In genomic region chr1:61253059-61253735, GRCh38 we compare ENCODE assay signal across 1 cellular context.
A peak's percentile ranks its signal among the peaks of the same experiment; 100 is the strongest.
TF ChIP-seq lines count a peak whose summit lies in the region.

No MANE protein-coding gene starts in this region.

TF ChIP-seq in HepG2, 621 proteins besides CTCF, POLR2A, EP300 and RAD21 (continued from another document and continues in another):
- TF ChIP-seq AKNA (CRISPR knock-in tag; IDR thresholded peaks at IDR 0.05; ENCODE audit: borderline replicate concordance) = no peak
- TF ChIP-seq CAMTA2 (CRISPR knock-in tag; IDR thresholded peaks at IDR 0.05; ENCODE audit: borderline replicate concordance) = no peak
- TF ChIP-seq MXD1 (CRISPR knock-in tag; IDR thresholded peaks at IDR 0.05) = no peak
- TF ChIP-seq ZC3H13 (CRISPR knock-in tag; IDR thresholded peaks at IDR 0.05) = no peak
- no peak for TF ChIP-seq ZNF280B (CRISPR knock-in tag; IDR thresholded peaks at IDR 0.05; ENCODE audit: borderline replicate concordance)
- no peak for TF ChIP-seq ZBED4 (CRISPR knock-in tag; IDR thresholded peaks at IDR 0.05; ENCODE audit: borderline replicate concordance)
- no peak for TF ChIP-seq SIX4 (CRISPR knock-in tag; IDR thresholded peaks at IDR 0.05)
- TF ChIP-seq CREBL2 (CRISPR knock-in tag; IDR thresholded peaks at IDR 0.05; ENCODE audit: borderline replicate concordance) = no peak
- no peak for TF ChIP-seq ZSCAN30 (CRISPR knock-in tag; IDR thresholded peaks at IDR 0.05)
- TF ChIP-seq RAD51 (IDR thresholded peaks at IDR 0.05; ENCODE audit: borderline replicate concordance) = no peak
- TF ChIP-seq RFXANK (CRISPR knock-in tag; IDR thresholded peaks at IDR 0.05) = no peak
- TF ChIP-seq CEBPG (CRISPR knock-in tag; IDR thresholded peaks at IDR 0.05) = peak; percentile 58; the same call in 1 of the 2 replicates
- no peak for TF ChIP-seq ZNF20 (CRISPR knock-in tag; IDR thresholded peaks at IDR 0.05)
- TF ChIP-seq ARID3A (IDR thresholded peaks at IDR 0.05; ENCODE audit: low read depth, low read length) = no peak
- peak; percentile 24; the same call in 1 of the 2 replicates for TF ChIP-seq RXRA (CRISPR knock-in tag; IDR thresholded peaks at IDR 0.05)
- no peak for TF ChIP-seq LBX2 (CRISPR knock-in tag; IDR thresholded peaks at IDR 0.05; ENCODE audit: borderline replicate concordance)
- TF ChIP-seq SOX13 (IDR thresholded peaks at IDR 0.05) = no peak
- peak in 1 of 2 experiments; percentile 27; a peak in 1 of 4 replicates for TF ChIP-seq SOX13 (CRISPR knock-in tag; conservative IDR thresholded peaks at IDR 0.05 in 1 of 2, IDR thresholded peaks at IDR 0.05 in 1 of 2)
- TF ChIP-seq WIZ (CRISPR knock-in tag; IDR thresholded peaks at IDR 0.05) = no peak
- TF ChIP-seq ARNTL (CRISPR knock-in tag; IDR thresholded peaks at IDR 0.05) = no peak
- no peak for TF ChIP-seq ZNF124 (CRISPR knock-in tag; IDR thresholded peaks at IDR 0.05)
- TF ChIP-seq ZNF597 (CRISPR knock-in tag; IDR thresholded peaks at IDR 0.05) = no peak
- no peak for TF ChIP-seq YEATS2 (CRISPR knock-in tag; IDR thresholded peaks at IDR 0.05; ENCODE audit: borderline replicate concordance)
- no peak for TF ChIP-seq HMGXB3 (CRISPR knock-in tag; IDR thresholded peaks at IDR 0.05; ENCODE audit: borderline replicate concordance)
- 0 out of 2 replicates have a peak, but pooled peaks have one; percentile 39 for TF ChIP-seq EHMT2 (IDR thresholded peaks at IDR 0.05; ENCODE audit: borderline replicate concordance, low read depth, low read length)
- no peak for TF ChIP-seq ATF1 (CRISPR knock-in tag; IDR thresholded peaks at IDR 0.05)
- TF ChIP-seq HHEX (CRISPR knock-in tag; IDR thresholded peaks at IDR 0.05) = no peak
- no peak for TF ChIP-seq CREB1 (IDR thresholded peaks at IDR 0.05)
- TF ChIP-seq CREB1 (CRISPR knock-in tag; IDR thresholded peaks at IDR 0.05) = 0 out of 2 replicates have a peak, but pooled peaks have one; percentile 24
- no peak for TF ChIP-seq SMARCE1 (IDR thresholded peaks at IDR 0.05; ENCODE audit: borderline replicate concordance)
- TF ChIP-seq KLF6 (CRISPR knock-in tag; IDR thresholded peaks at IDR 0.05) = no peak
- TF ChIP-seq POGZ (CRISPR knock-in tag; IDR thresholded peaks at IDR 0.05) = peak; percentile 62; the same call in 1 of the 2 replicates
- no peak for TF ChIP-seq ARNT2 (CRISPR knock-in tag; IDR thresholded peaks at IDR 0.05; ENCODE audit: low read depth)
- no peak for TF ChIP-seq ZNF512B (CRISPR knock-in tag; IDR thresholded peaks at IDR 0.05; ENCODE audit: borderline replicate concordance)
- TF ChIP-seq ZFP36L1 (CRISPR knock-in tag; IDR thresholded peaks at IDR 0.05) = no peak
- no peak for TF ChIP-seq ELF3 (CRISPR knock-in tag; IDR thresholded peaks at IDR 0.05)
- no peak for TF ChIP-seq CBFB (CRISPR knock-in tag; IDR thresholded peaks at IDR 0.05)
- no peak for TF ChIP-seq JUND (CRISPR knock-in tag; IDR thresholded peaks at IDR 0.05)
